ENCODE assay signal across 32 cellular contexts in the genomic region with DNA sequence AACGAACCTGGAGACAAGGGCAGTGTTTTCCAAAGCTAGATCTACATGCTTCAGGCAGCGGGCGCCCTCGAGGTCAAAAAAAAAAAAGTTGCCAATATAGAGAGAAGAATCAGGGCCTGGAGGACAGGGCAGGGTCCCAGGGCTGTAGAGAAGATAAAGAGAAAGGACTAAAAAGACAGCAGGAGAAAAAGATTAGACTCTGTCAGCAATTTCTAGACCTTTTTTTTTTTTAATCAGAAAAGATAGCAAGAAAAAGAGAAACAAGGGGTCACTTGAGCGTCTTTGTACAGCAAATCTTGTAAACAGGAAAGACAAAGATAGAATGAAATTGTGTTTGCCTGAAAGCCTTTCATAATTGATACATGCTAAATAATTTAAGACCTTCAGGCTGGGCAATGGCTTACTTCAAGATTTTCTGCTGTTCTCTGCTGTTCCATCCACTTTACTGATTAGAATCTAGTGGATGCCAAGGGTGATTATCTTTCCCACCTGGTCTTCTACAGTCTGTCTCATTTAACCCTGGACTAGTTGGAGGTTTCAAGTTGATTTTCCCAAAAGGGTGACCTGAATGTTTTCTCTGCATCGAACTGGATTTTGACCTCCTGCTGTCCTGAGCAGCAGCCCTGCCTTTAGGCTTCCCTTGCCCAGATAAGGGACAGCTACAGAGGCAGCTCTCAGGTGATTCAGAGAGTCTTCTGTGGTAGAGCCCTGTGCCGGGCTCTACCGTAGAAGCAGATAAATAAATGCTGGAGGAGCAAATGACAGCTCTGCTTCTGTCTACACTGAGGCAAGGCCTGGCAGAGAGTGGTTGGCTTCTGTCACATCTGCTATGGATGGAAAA. TPM values are rescaled to one million over a fixed set of nuclear protein-coding genes. Genes with fewer than 3 reads are reported as not detected.
A peak's percentile ranks its signal among the peaks of the same experiment; 100 is the strongest.
DNase-seq lines count a peak whose midpoint lies in the region; ATAC-seq, FAIRE-seq and TF ChIP-seq lines count a peak whose summit lies in the region.
"Had no signal": no experiment of that assay in that cellular context is flagged by ENCODE, and none has a peak within 500 bp of the region (broad histone marks: within the 10 kb centered on the region; RNA-seq: fewer than 3 reads in every experiment).

No MANE protein-coding gene starts in this region.

- H3K4me2 ChIP-seq in neuronal stem cell (ENCODE audit: insufficient read depth, low read length, poor library complexity, severe bottlenecking), result no peak overlapping the region
- H3K4me2 ChIP-seq: SK-N-SH had no signal

- H3K36me3 Mint-ChIP-seq in CD14-positive monocyte, result no peaks in the 10 kb centered on the region
- H3K36me3 Mint-ChIP-seq: activated naive CD4-positive, alpha-beta T cell treated with anti-CD3 and anti-CD28 coated beads, Interleukin-2, amount 50 U/mL, for 72 hours had no signal

- H3K79me1 ChIP-seq in neuronal stem cell (ENCODE audit: low read depth, low read length), result no peaks in the 10 kb centered on the region

- H2AK5ac ChIP-seq in neuronal stem cell (ENCODE audit: low read depth, low read length), result no peak overlapping the region

- FAIRE-seq in D721Med (lab: Jason Lieb, UNC), result peak; percentile 35

- H3K27me3 Mint-ChIP-seq in CD14-positive monocyte (ENCODE audit: low read depth in 3 of 3), result peaks cover 0 to 5% (median 4%) of the 10 kb centered on the region in 3 donors

- intact Hi-C loops in left ventricle myocardium inferior (cut with micrococcal nuclease), result no loop called here
- intact Hi-C loops in CD14-positive monocyte (cut with micrococcal nuclease), result no loop called here

- H3K4me3 Mint-ChIP-seq in CD14-positive monocyte, result no peak overlapping the region

- peaks cover 37% of the 10 kb centered on the region for H3K4me1 ChIP-seq in left ventricle myocardium inferior
- peaks cover 3 to 4% of the 10 kb centered on the region in 2 donors for H3K4me1 ChIP-seq in neuronal stem cell (ENCODE audit: control insufficient read depth in 2 of 2, insufficient read depth in 1 of 2, low read depth in 1 of 2, low read length in 2 of 2)
- H3K4me1 ChIP-seq: thyroid gland had no signal

- H2BK12ac ChIP-seq in neuronal stem cell (ENCODE audit: low read length), result no peak overlapping the region

- no peak overlapping the region for H2BK15ac ChIP-seq in neuronal stem cell (ENCODE audit: low read length)

- H3K9me3 Mint-ChIP-seq in CD14-positive monocyte, result peaks cover 0 to 3% (median 0%) of the 10 kb centered on the region in 7 donors
- H3K9me3 Mint-ChIP-seq: activated naive CD4-positive, alpha-beta T cell treated with anti-CD3 and anti-CD28 coated beads, Interleukin-2, amount 50 U/mL, for 72 hours had no signal

- H3K4me3 ChIP-seq in left ventricle myocardium inferior (peak overlapping the region; percentile 71), neuronal stem cell (ENCODE audit: low read length in 2 of 2) (no peak overlapping the region)
- H3K4me3 ChIP-seq: thyroid gland had no signal

- no peak overlapping the region for H2BK120ac ChIP-seq in neuronal stem cell (ENCODE audit: low read depth, low read length)

- H4K91ac ChIP-seq in neuronal stem cell (ENCODE audit: low read depth, low read length, poor library complexity), result no peak overlapping the region

- no CpG with 5 or more reads among the region's 8 CpGs for WGBS in neuronal stem cell (ENCODE audit: extremely low coverage in 2 of 2, insufficient read length in 2 of 2, insufficient replicate concordance in 1 of 2), 2 donors

- no peak for ATAC-seq in HG03571 (IDR thresholded peaks at IDR 0.05; ENCODE audit: unreplicated experiment)
- ATAC-seq: activated naive CD4-positive, alpha-beta T cell treated with anti-CD3 and anti-CD28 coated beads, Interleukin-2, amount 50 U/mL, for 72 hours; HCT116 had no signal

- peaks cover 2% of the 10 kb centered on the region for H3K4me1 Mint-ChIP-seq in CD14-positive monocyte

- H3K4ac ChIP-seq in neuronal stem cell (ENCODE audit: low read length), result no peak overlapping the region

- no peak overlapping the region for H3K14ac ChIP-seq in neuronal stem cell (ENCODE audit: low read length)

- no peak overlapping the region for H4K8ac ChIP-seq in neuronal stem cell (ENCODE audit: low read depth, low read length)

- H3K9me3 ChIP-seq in left ventricle myocardium inferior (replicated peaks), result no peaks in the 10 kb centered on the region
- no peaks in the 10 kb centered on the region for H3K9me3 ChIP-seq in neuronal stem cell (replicated peaks in 1 of 2; ENCODE audit: control insufficient read depth in 2 of 2, insufficient read depth in 1 of 2, low read depth in 1 of 2, low read length in 2 of 2)
- H3K9me3 ChIP-seq: SK-N-SH, thyroid gland had no signal

- H3K18ac ChIP-seq in neuronal stem cell (ENCODE audit: low read length), result no peak overlapping the region

- peaks cover 27% of the 10 kb centered on the region for H3K36me3 ChIP-seq in left ventricle myocardium inferior
- H3K36me3 ChIP-seq in neuronal stem cell (replicated peaks in 1 of 2; ENCODE audit: control insufficient read depth in 2 of 2, insufficient read depth in 2 of 2, low read length in 2 of 2), result no peaks in the 10 kb centered on the region
- H3K36me3 ChIP-seq: thyroid gland had no signal

- no peak for DNase-seq in D721Med (ENCODE audit: insufficient read length, low spot score)
- DNase-seq in NCI-H82 (lab: John Stamatoyannopoulos, UW), result peak; percentile 67
- no peak for DNase-seq in left ventricle myocardium inferior
- no peak for DNase-seq in neuronal stem cell (ENCODE audit: low spot score)
- no peak for DNase-seq in NCI-H2171 treated with DMSO at 0.1 percent for 48 hours (lab: John Stamatoyannopoulos, UW)
- no peak for DNase-seq in CD14-positive monocyte (ENCODE audit: low spot score)
- DNase-seq in AG08395 (ENCODE audit: low spot score), result no peak
- DNase-seq: activated CD4-positive, alpha-beta T cell treated with anti-CD3 and anti-CD28 coated beads, Interleukin-2, amount 50 U/mL, for 4 hours; aorta; C1 segment of cervical spinal cord; central memory CD4-positive, alpha-beta T cell; dermis blood vessel endothelial cell; EL; NCI-H1105 treated with DMSO at 0.1 percent for 48 hours; NCI-H2107; NCI-H510A; occipital lobe; SK-N-SH; stimulated activated CD4-positive, alpha-beta T cell treated with anti-CD3 and anti-CD28 coated beads, Interleukin-12 subunit alpha, Interleukin-12 subunit beta, amount 100 ng/mL, for 4 hours; stimulated activated CD4-positive, alpha-beta T cell treated with anti-CD3 and anti-CD28 coated beads, Interleukin-4, amount 100 ng/mL, for 24 hours; stimulated activated naive CD4-positive, alpha-beta T cell treated with Interleukin-2 at 50 U/mL for 16 hours; T-helper 2 cell; thyroid gland had no signal

- no peak overlapping the region for H3K23ac ChIP-seq in neuronal stem cell (ENCODE audit: low read depth, low read length, poor library complexity)

- TF ChIP-seq CTCF in D721Med (IDR thresholded peaks at IDR 0.05; ENCODE audit: insufficient read depth, missing control alignments) (no peak), left ventricle myocardium inferior (IDR thresholded peaks at IDR 0.05; ENCODE audit: borderline replicate concordance) (no peak), CD14-positive monocyte (IDR thresholded peaks at IDR 0.05) (no peak)

- no peak overlapping the region for H3K27ac Mint-ChIP-seq in CD14-positive monocyte

- H3K27me3 ChIP-seq in left ventricle myocardium inferior (ENCODE audit: low read depth) (no peaks in the 10 kb centered on the region), neuronal stem cell (ENCODE audit: control insufficient read depth in 3 of 3, insufficient read depth in 3 of 3, low read depth in 1 of 3, low read length in 3 of 3) (peaks cover 0 to 9% (median 0%) of the 10 kb centered on the region in 3 experiments)
- H3K27me3 ChIP-seq: thyroid gland had no signal

- H2AFZ ChIP-seq in neuronal stem cell (ENCODE audit: low read length), result peak overlapping the region; percentile 41

- H3K27ac ChIP-seq in left ventricle myocardium inferior (replicated peaks), result peak overlapping the region; percentile 93
- H3K27ac ChIP-seq in neuronal stem cell (replicated peaks; ENCODE audit: low read length), result no peak overlapping the region
- H3K27ac ChIP-seq: thyroid gland had no signal

- H2BK5ac ChIP-seq in neuronal stem cell (ENCODE audit: low read length), result no peak overlapping the region

- no peak overlapping the region for H3K9ac ChIP-seq in neuronal stem cell (ENCODE audit: low read depth, low read length, poor library complexity)
- H3K9ac ChIP-seq: SK-N-SH had no signal

RNA-seq across cellular contexts. Expression of gene LMOD2, which starts 5.1 kb away (rescaled TPM):
- total RNA-seq in left ventricle myocardium inferior, result 888 TPM
- 0.10 TPM for polyA plus RNA-seq in neuronal stem cell (2013, experiment 1 of 2)
- 0.10 TPM for polyA plus RNA-seq in neuronal stem cell (2013, experiment 2 of 2)
- under 1 TPM in 1 of 2 donors, not detected in 1; 0.09 TPM for polyA plus RNA-seq in CD14-positive monocyte
- total RNA-seq: activated naive CD4-positive, alpha-beta T cell treated with anti-CD3 and anti-CD28 coated beads, Interleukin-2, amount 50 U/mL, for 72 hours; aorta; dermis blood vessel endothelial cell; fibroblast of lung; kidney epithelial cell; MCF 10A; occipital lobe; renal cortical epithelial cell; RPMI7951; thyroid gland had no signal
- polyA plus RNA-seq: AG04450, fibroblast of lung, SK-N-SH had no signal

RNA-seq across cellular contexts. Expression of gene ASB15, which starts 59.1 kb away (rescaled TPM):
- total RNA-seq in left ventricle myocardium inferior, result 76.8 TPM
- polyA plus RNA-seq in neuronal stem cell (2013, experiment 1 of 2), result not detected
- polyA plus RNA-seq in neuronal stem cell (2013, experiment 2 of 2), result not detected
- not detected for polyA plus RNA-seq in CD14-positive monocyte
- total RNA-seq: activated naive CD4-positive, alpha-beta T cell treated with anti-CD3 and anti-CD28 coated beads, Interleukin-2, amount 50 U/mL, for 72 hours; aorta; dermis blood vessel endothelial cell; fibroblast of lung; kidney epithelial cell; MCF 10A; occipital lobe; renal cortical epithelial cell; thyroid gland had no signal
- polyA plus RNA-seq: AG04450, fibroblast of lung, SK-N-SH had no signal
